Comparison of ENCODE assay signal across 10 cellular contexts in genomic region chr7:7438851-7439250, GRCh38.
DNase-seq lines count a peak whose midpoint lies in the region; ATAC-seq and TF ChIP-seq lines count a peak whose summit lies in the region.
"Had no signal": no experiment of that assay in that cellular context is flagged by ENCODE, and none has a peak within 500 bp of the region (broad histone marks: within the 10 kb centered on the region; RNA-seq: fewer than 3 reads in every experiment).

No MANE protein-coding gene starts in this region.

- no peaks in the 10 kb centered on the region for H3K36me3 ChIP-seq in gastrocnemius medialis

- H3K4me1 ChIP-seq in gastrocnemius medialis, result no peaks in the 10 kb centered on the region

- H3K27ac Mint-ChIP-seq in HFFc6 (peak overlapping the region; percentile 97), CD14-positive monocyte (peak overlapping the region in 1 of 7 donors; percentile 66)

- in situ Hi-C loops in gastrocnemius medialis (cut with MboI; ENCODE audit: low sequenced_read_pairs in 4 of 4), result loop anchor here in 2 of 4 donors (25.0 kb wide), 2 partner anchors 98 to 773 kb away; partner anchors contain the start of gene COL28A1 (in 1 of the 2)

- CTCF ChIA-PET in AG04449 (lab: Yijun Ruan, JAX), result interaction anchor here (1.0 to 6.1 kb wide), 7 partner anchors 8 to 335 kb away, joined by 3 to 28 read pairs (median 5); no protein-coding TSS in a partner anchor

- H3K4me1 Mint-ChIP-seq in HFFc6 (ENCODE audit: low read depth), result peaks cover 48% of the 10 kb centered on the region
- H3K4me1 Mint-ChIP-seq in CD14-positive monocyte, result no peaks in the 10 kb centered on the region

- no peaks in the 10 kb centered on the region; the same call in 1 of the 2 replicates for H3K9me3 Mint-ChIP-seq in HFFc6
- H3K9me3 Mint-ChIP-seq in CD14-positive monocyte, result peaks cover 0 to 7% (median 2%) of the 10 kb centered on the region in 7 donors

- peaks cover 19% of the 10 kb centered on the region for H3K36me3 Mint-ChIP-seq in HFFc6 (ENCODE audit: low read depth)
- no peaks in the 10 kb centered on the region for H3K36me3 Mint-ChIP-seq in CD14-positive monocyte

- intact Hi-C loops in CD14-positive monocyte (cut with micrococcal nuclease) (no loop called here), gastrocnemius medialis (cut with DNase I; ENCODE audit: low total_unique reads) (loop anchor here (2.0 kb wide), 1 partner anchor 26 kb away; no protein-coding TSS in a partner anchor)

- H3K27ac ChIP-seq in gastrocnemius medialis, result no peak overlapping the region

- no peaks in the 10 kb centered on the region for H3K27me3 ChIP-seq in gastrocnemius medialis

- H3K27me3 Mint-ChIP-seq in HFFc6 (ENCODE audit: insufficient read depth) (peaks cover 1% of the 10 kb centered on the region; the same call in 1 of the 2 replicates), CD14-positive monocyte (ENCODE audit: low read depth in 3 of 3) (no peaks in the 10 kb centered on the region)

- H3K4me3 ChIP-seq in AG04449 (ENCODE audit: low read depth, low read length) (no peak overlapping the region), gastrocnemius medialis (no peak overlapping the region)

- POLR2A ChIA-PET in AG04449 (lab: Yijun Ruan, JAX), result interaction anchor here (0.9 to 1.2 kb wide), 3 partner anchors 10 to 257 kb away, joined by 6 to 7 read pairs (median 7); partner anchors contain the start of gene C1GALT1

- ATAC-seq in gastrocnemius medialis, result no peak
- ATAC-seq: activated CD4-positive, CD25-positive, alpha-beta regulatory T cell treated with anti-CD3 and anti-CD28 coated beads, Interleukin-2, amount 50 U/mL, for 24 hours had no signal

- TF ChIP-seq CTCF in AG04449 (IDR thresholded peaks at IDR 0.05; ENCODE audit: insufficient read depth, low read length, missing control alignments) (no peak), HFFc6 (IDR thresholded peaks at IDR 0.05) (no peak), CD14-positive monocyte (IDR thresholded peaks at IDR 0.05) (no peak), gastrocnemius medialis (IDR thresholded peaks at IDR 0.05 in 4 of 5, conservative IDR thresholded peaks at IDR 0.05 in 1 of 5) (no peak)

- no peaks in the 10 kb centered on the region for H3K9me3 ChIP-seq in gastrocnemius medialis

- no peak for TF ChIP-seq POLR2A in gastrocnemius medialis (IDR thresholded peaks at IDR 0.05)

- peak overlapping the region; percentile 63 for H3K4me3 Mint-ChIP-seq in HFFc6
- H3K4me3 Mint-ChIP-seq in CD14-positive monocyte, result no peak overlapping the region

- DNase-seq in AG04449 (ENCODE audit: low read depth, low spot score) (peak; percentile 97), HFFc6 (peak; percentile 99), SW480 (ENCODE audit: low spot score) (peak; percentile 44), iris pigment epithelial cell (ENCODE audit: low read depth) (peak; percentile 99), CD14-positive monocyte (ENCODE audit: low spot score) (no peak), activated T-cell treated with anti-CD3 and anti-CD28 coated beads for 4 hours (no peak), gastrocnemius medialis (no peak), NCI-H510A (lab: John Stamatoyannopoulos, UW) (no peak)
- DNase-seq: effector memory CD4-positive, alpha-beta T cell had no signal

Comparison
In these comparisons a context has a peak if more than half of its experiments do, and no peak if none do; other contexts are left out.
1. DNase-seq: peak in AG04449 (single experiment), HFFc6 (single experiment), SW480 (single experiment) and iris pigment epithelial cell (single experiment); none in CD14-positive monocyte (single experiment), activated T-cell treated with anti-CD3 and anti-CD28 coated beads for 4 hours (single experiment), gastrocnemius medialis (0 of 2) and NCI-H510A (single experiment).